31 cellular contexts compared by ENCODE assay signal in genomic region chr13:75929074-75929473, GRCh38.
DNase-seq lines count a peak whose midpoint lies in the region; ATAC-seq and TF ChIP-seq lines count a peak whose summit lies in the region.
"Had no signal": no experiment of that assay in that cellular context is flagged by ENCODE, and none has a peak within 500 bp of the region (broad histone marks: within the 10 kb centered on the region; RNA-seq: fewer than 3 reads in every experiment).

No MANE protein-coding gene starts in this region.

- no TSS peak for BruUV-seq in PC-3 (replicated peaks; lab: Mats Ljungman, UMichigan)

- H3K4me3 ChIP-seq in PC-3 (ENCODE audit: low read length) (no peak overlapping the region), mesenchymal stem cell (ENCODE audit: insufficient read depth in 1 of 2, low read depth in 1 of 2, low read length in 2 of 2) (no peak overlapping the region)
- H3K4me3 ChIP-seq: A549; BLaER1; BLaER1 treated with 17β-estradiol and CSF1 and Interleukin-3, amounts not matched to agents 10 nM and 100 nM had no signal

- TF ChIP-seq CTCF in PC-3 (conservative IDR thresholded peaks at IDR 0.05; ENCODE audit: low read depth, low read length) = no peak
- no peak for TF ChIP-seq CTCF in GM10248 (IDR thresholded peaks at IDR 0.05; ENCODE audit: control extremely low read depth, extremely low read depth, low read depth, missing control alignments)

- no peak overlapping the region for H3K9ac ChIP-seq in PC-3 (ENCODE audit: low read length)
- H3K9ac ChIP-seq in mesenchymal stem cell (ENCODE audit: low read length) = no peak overlapping the region
- H3K9ac ChIP-seq: BLaER1; BLaER1 treated with 17β-estradiol and CSF1 and Interleukin-3, amounts not matched to agents 10 nM and 100 nM had no signal

- DNase-seq in PC-3 = peak; percentile 16
- DNase-seq in kidney tubule cell (ENCODE audit: low spot score) = peak; percentile 37
- DNase-seq in mesenchymal stem cell = no peak
- DNase-seq in GM10248 (ENCODE audit: extremely low spot score) = no peak
- DNase-seq in anterior cingulate cortex (lab: John Stamatoyannopoulos, UW) = no peak
- no peak for DNase-seq in amygdala (lab: John Stamatoyannopoulos, UW)
- DNase-seq: 8988T; ACHN; AML-193; BE2C; C1 segment of cervical spinal cord; Caco-2; Calu3; CD4-positive, alpha-beta memory T cell; CD4-positive, alpha-beta T cell; CD4-positive, CD25-positive, alpha-beta regulatory T cell; CD8-positive, alpha-beta memory T cell; CD8-positive, alpha-beta T cell; COR-L47; DMS 273 treated with DMSO at 0.1 percent for 48 hours; DMS153; DMS53; DMS79; DMS79 treated with DMSO at 0.1 percent for 48 hours; DND-41; EL had no signal

- no peaks in the 10 kb centered on the region for H3K9me3 ChIP-seq in PC-3 (ENCODE audit: low read length)
- no peaks in the 10 kb centered on the region for H3K9me3 ChIP-seq in mesenchymal stem cell (ENCODE audit: control insufficient read depth, low read length)
- H3K9me3 ChIP-seq: A549, BE2C, Caco-2 had no signal

- H3K27ac ChIP-seq in PC-3 (ENCODE audit: low read length) (no peak overlapping the region), mesenchymal stem cell (ENCODE audit: low read length, poor library complexity, severe bottlenecking) (no peak overlapping the region)
- H3K27ac ChIP-seq: 22Rv1; A549; BLaER1; BLaER1 treated with 17β-estradiol and CSF1 and Interleukin-3, amounts not matched to agents 10 nM and 100 nM; C4-2B had no signal

- CTCF ChIA-PET in PC-3 (lab: Charles Lee) = no interaction called here
- CTCF ChIA-PET in GM10248 (lab: Yijun Ruan, JAX) = interaction anchor here (1.6 kb wide), 1 partner anchor 10 kb away, joined by 3 read pairs; no protein-coding TSS in a partner anchor

- H3K79me1 ChIP-seq in mesenchymal stem cell (replicated peaks; ENCODE audit: low read length, poor library complexity, severe bottlenecking) = no peaks in the 10 kb centered on the region

- no peak overlapping the region for H4K91ac ChIP-seq in mesenchymal stem cell (ENCODE audit: low read length)

- H3K23ac ChIP-seq in mesenchymal stem cell (ENCODE audit: low read length in 2 of 2) = no peak overlapping the region

- no peak overlapping the region for H2BK15ac ChIP-seq in mesenchymal stem cell (ENCODE audit: low read depth, poor library complexity, severe bottlenecking)

- H3K9me2 ChIP-seq in PC-3 (replicated peaks; ENCODE audit: low read length) = no peaks in the 10 kb centered on the region

- H2BK12ac ChIP-seq in mesenchymal stem cell (ENCODE audit: low read length in 2 of 2) = no peak overlapping the region

- no peaks in the 10 kb centered on the region for H3K79me2 ChIP-seq in PC-3 (ENCODE audit: low read length)

- POLR2A ChIA-PET in PC-3 (lab: Charles Lee; ENCODE audit: unreplicated experiment) = no interaction called here
- POLR2A ChIA-PET in GM10248 (lab: Yijun Ruan, JAX) = no interaction called here

- H3K36me3 ChIP-seq in PC-3 (ENCODE audit: low read depth, low read length) (no peaks in the 10 kb centered on the region), mesenchymal stem cell (ENCODE audit: control insufficient read depth in 1 of 2, insufficient read depth in 2 of 2, low read depth in 1 of 2, low read length in 2 of 2) (no peaks in the 10 kb centered on the region)
- H3K36me3 ChIP-seq: BE2C; BLaER1; BLaER1 treated with 17β-estradiol and CSF1 and Interleukin-3, amounts not matched to agents 10 nM and 100 nM had no signal

- no peak overlapping the region for H3K18ac ChIP-seq in mesenchymal stem cell (ENCODE audit: low read depth in 1 of 2, low read length in 2 of 2)

- no peak overlapping the region for H2BK5ac ChIP-seq in mesenchymal stem cell (ENCODE audit: low read depth, low read length, poor library complexity, severe bottlenecking)

- no peak overlapping the region for H2BK120ac ChIP-seq in mesenchymal stem cell (ENCODE audit: low read depth, low read length)

- H3K27me3 ChIP-seq in PC-3 (ENCODE audit: low read length) (no peaks in the 10 kb centered on the region), mesenchymal stem cell (ENCODE audit: control insufficient read depth in 1 of 2, insufficient read depth in 1 of 2, low read length in 2 of 2) (no peaks in the 10 kb centered on the region)
- H3K27me3 ChIP-seq: BE2C; BLaER1; BLaER1 treated with 17β-estradiol and CSF1 and Interleukin-3, amounts not matched to agents 10 nM and 100 nM had no signal

- H3F3A ChIP-seq in PC-3 (ENCODE audit: low read length, unreplicated experiment) = no peaks in the 10 kb centered on the region

- no peak for ATAC-seq in PC-3
- ATAC-seq: A549; CD8-positive, alpha-beta T cell had no signal

- intact Hi-C loops in PC-3 (cut with micrococcal nuclease) = no loop called here

- H2AK5ac ChIP-seq in mesenchymal stem cell (ENCODE audit: low read length, severe bottlenecking) = peak overlapping the region; percentile 74

- H4K20me1 ChIP-seq in PC-3 (ENCODE audit: low read length) = no peaks in the 10 kb centered on the region
- H4K20me1 ChIP-seq: BLaER1; BLaER1 treated with 17β-estradiol and CSF1 and Interleukin-3, amounts not matched to agents 10 nM and 100 nM had no signal

- H2AFZ ChIP-seq in PC-3 (ENCODE audit: low read length) = no peak overlapping the region
- no peak overlapping the region for H2AFZ ChIP-seq in mesenchymal stem cell (ENCODE audit: low read depth, low read length)

- no peak overlapping the region for H3K4ac ChIP-seq in mesenchymal stem cell (ENCODE audit: low read depth in 1 of 2, low read length in 2 of 2)

- no peaks in the 10 kb centered on the region for H3K4me1 ChIP-seq in PC-3 (ENCODE audit: insufficient read depth, low read length)
- no peaks in the 10 kb centered on the region for H3K4me1 ChIP-seq in mesenchymal stem cell (ENCODE audit: control insufficient read depth, insufficient read depth, low read depth, low read length)
- H3K4me1 ChIP-seq: A549, BE2C, Caco-2 had no signal

- H3K4me2 ChIP-seq in PC-3 (ENCODE audit: low read length) (no peak overlapping the region), mesenchymal stem cell (ENCODE audit: low read length, poor library complexity, severe bottlenecking) (no peak overlapping the region)
- H3K4me2 ChIP-seq: A549; BLaER1; BLaER1 treated with 17β-estradiol and CSF1 and Interleukin-3, amounts not matched to agents 10 nM and 100 nM had no signal

- no peak overlapping the region for H4K8ac ChIP-seq in mesenchymal stem cell (ENCODE audit: low read length)

- H3K14ac ChIP-seq in mesenchymal stem cell (ENCODE audit: low read length in 2 of 2) = no peak overlapping the region

Comparison
In these comparisons a context has a peak if more than half of its experiments do, and no peak if none do; other contexts are left out.
1. DNase-seq: peak in PC-3 (single experiment) and kidney tubule cell (single experiment); none in mesenchymal stem cell (single experiment), GM10248 (single experiment), anterior cingulate cortex (0 of 58) and amygdala (0 of 56).